In genomic region chr5:52922384-52922783, GRCh38 we compare ENCODE assay signal across 10 cellular contexts.
A peak's percentile ranks its signal among the peaks of the same experiment; 100 is the strongest.
DNase-seq lines count a peak whose midpoint lies in the region; ATAC-seq and TF ChIP-seq lines count a peak whose summit lies in the region.
"Had no signal": no experiment of that assay in that cellular context is flagged by ENCODE, and none has a peak within 500 bp of the region (broad histone marks: within the 10 kb centered on the region; RNA-seq: fewer than 3 reads in every experiment).

No MANE protein-coding gene starts in this region.

- no peak for TF ChIP-seq CTCF in AG04450 (IDR thresholded peaks at IDR 0.05; ENCODE audit: low read depth, low read length)
- TF ChIP-seq CTCF in CD4-positive, alpha-beta T cell (IDR thresholded peaks at IDR 0.05) = no peak

- H3K9me3 Mint-ChIP-seq in CD4-positive, alpha-beta T cell = no peaks in the 10 kb centered on the region

- POLR2A ChIA-PET in AG04450 (lab: Yijun Ruan, JAX) = no interaction called here
- POLR2A ChIA-PET in CD4-positive, alpha-beta T cell (lab: Charles Lee) = no interaction called here

- intact Hi-C loops in CD4-positive, alpha-beta T cell (cut with DNase I, micrococcal nuclease) = no loop called here

- H3K27ac ChIP-seq in AG04450 (ENCODE audit: low read depth, low read length) = no peak overlapping the region
- H3K27ac ChIP-seq in CD4-positive, alpha-beta T cell (ENCODE audit: low read depth, low read length) = no peak overlapping the region
- H3K27ac ChIP-seq: body of pancreas had no signal

- no peak overlapping the region for H3K27ac Mint-ChIP-seq in CD4-positive, alpha-beta T cell

- H3K4me3 Mint-ChIP-seq in CD4-positive, alpha-beta T cell = no peak overlapping the region

- H3K4me3 ChIP-seq in AG04450 (ENCODE audit: low read depth, low read length) = no peak overlapping the region
- H3K4me3 ChIP-seq: body of pancreas had no signal

- no peaks in the 10 kb centered on the region for H3K36me3 Mint-ChIP-seq in CD4-positive, alpha-beta T cell (ENCODE audit: low read depth)

- CTCF ChIA-PET in AG04450 (lab: Charles Lee) = interaction anchor here (1.1 kb wide), 1 partner anchor 26 kb away, joined by 4 read pairs; no protein-coding TSS in a partner anchor
- CTCF ChIA-PET in CD4-positive, alpha-beta T cell (lab: Charles Lee) = no interaction called here

- H3K27me3 ChIP-seq in AG04450 (ENCODE audit: control insufficient read depth, insufficient read depth, low read length) = no peaks in the 10 kb centered on the region
- H3K27me3 ChIP-seq in CD4-positive, alpha-beta T cell (ENCODE audit: control insufficient read depth, insufficient read depth, low read length) = no peaks in the 10 kb centered on the region
- H3K27me3 ChIP-seq: body of pancreas had no signal

- no peaks in the 10 kb centered on the region for H3K4me1 Mint-ChIP-seq in CD4-positive, alpha-beta T cell (ENCODE audit: low read depth)

- H3K27me3 Mint-ChIP-seq in CD4-positive, alpha-beta T cell = peaks cover 5% of the 10 kb centered on the region

- DNase-seq in AG04450 (ENCODE audit: low read depth, low spot score) (peak; percentile 29), HT1080 (ENCODE audit: low read depth) (peak; percentile 87), amniotic epithelial cell (ENCODE audit: low read depth) (peak; percentile 93), left lobe of liver (ENCODE audit: low spot score) (no peak), KG1 (lab: John Stamatoyannopoulos, UW) (no peak), dedifferentiated amniotic fluid mesenchymal stem cell (ENCODE audit: extremely low spot score) (no peak), GF-D8 (lab: John Stamatoyannopoulos, UW) (no peak)
- no peak for DNase-seq in CD4-positive, alpha-beta T cell
- DNase-seq: DMS79 had no signal

- peak; percentile 71 for ATAC-seq in left lobe of liver
- ATAC-seq in CD4-positive, alpha-beta T cell (ENCODE audit: poor library complexity) = no peak
- ATAC-seq: body of pancreas had no signal

- H3K9me3 ChIP-seq in AG04450 (ENCODE audit: control insufficient read depth, insufficient read depth, low read length) = no peaks in the 10 kb centered on the region
- H3K9me3 ChIP-seq in CD4-positive, alpha-beta T cell (ENCODE audit: control insufficient read depth, low read length) = no peaks in the 10 kb centered on the region
- H3K9me3 ChIP-seq: body of pancreas had no signal

Comparison
In these comparisons a context has a peak if more than half of its experiments do, and no peak if none do; other contexts are left out.
1. DNase-seq: peak in AG04450 (single experiment), HT1080 (single experiment) and amniotic epithelial cell (single experiment); none in left lobe of liver (single experiment), KG1 (single experiment), dedifferentiated amniotic fluid mesenchymal stem cell (single experiment), CD4-positive, alpha-beta T cell (0 of 10) and GF-D8 (single experiment).